ENCODE assay signal across 9 cellular contexts in the genomic region with DNA sequence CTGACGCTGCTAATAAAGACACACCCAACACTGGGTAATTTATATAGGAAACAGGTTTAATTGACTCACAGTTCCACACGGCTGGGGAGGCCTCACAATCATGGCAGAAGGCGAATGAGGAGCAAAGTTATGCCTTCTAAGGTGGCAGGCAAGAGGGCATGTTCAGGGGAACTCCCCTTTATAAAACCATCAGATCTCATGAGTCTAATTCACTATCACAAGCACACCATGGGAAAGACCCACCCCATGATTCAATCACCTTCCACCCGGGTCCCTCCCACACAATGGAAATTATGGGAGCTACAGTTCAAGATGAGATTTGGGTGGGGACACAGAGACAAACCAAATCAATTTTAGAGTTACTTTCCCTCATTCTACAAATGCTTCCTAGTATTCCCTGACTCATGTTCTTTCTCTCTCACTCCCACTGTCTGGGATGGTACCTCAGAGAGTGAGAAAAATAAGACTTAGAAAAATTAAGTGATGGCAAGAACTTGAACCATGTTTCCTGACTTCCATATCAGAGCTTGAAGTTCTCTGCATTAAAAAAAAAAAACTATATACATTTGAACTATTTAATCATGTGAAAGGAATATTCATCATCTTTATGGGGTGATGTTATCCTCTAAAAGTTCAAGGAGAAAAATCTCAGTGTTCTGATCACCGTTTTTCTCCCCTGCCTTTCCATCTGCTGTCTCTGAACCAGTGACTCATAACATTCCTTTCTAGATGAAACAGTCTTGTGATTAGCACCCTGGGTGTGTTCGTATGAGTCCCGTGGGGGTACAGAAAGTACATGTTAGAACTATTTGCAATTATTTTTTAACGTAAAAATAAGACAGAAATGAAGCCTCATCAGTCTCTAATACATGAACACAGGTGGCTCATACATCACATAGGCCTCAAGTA.
DNase-seq lines count a peak whose midpoint lies in the region; ATAC-seq and TF ChIP-seq lines count a peak whose summit lies in the region.
"Had no signal": no experiment of that assay in that cellular context is flagged by ENCODE, and none has a peak within 500 bp of the region (broad histone marks: within the 10 kb centered on the region; RNA-seq: fewer than 3 reads in every experiment).

No MANE protein-coding gene starts in this region.

- H3K4me3 ChIP-seq in SJCRH30: no peak overlapping the region
- H3K4me3 ChIP-seq in osteoblast (ENCODE audit: insufficient read depth, low read length): no peak overlapping the region
- no peak overlapping the region for H3K4me3 ChIP-seq in suprapubic skin
- H3K4me3 ChIP-seq: right lobe of liver had no signal

- DNase-seq in SJCRH30 (no peak), osteoblast (ENCODE audit: insufficient read length, low spot score, missing footprints) (peak; percentile 31), suprapubic skin (ENCODE audit: low spot score in 2 of 2) (no peak), cerebellar nuclear complex (lab: John Stamatoyannopoulos, UW) (no peak), COLO668 (lab: John Stamatoyannopoulos, UW; ENCODE audit: unreplicated experiment) (no peak)
- DNase-seq in NK-92 treated with Interleukin-12 subunit alpha and Interleukin-12 subunit beta, amount 100 ng/mL, for 24 hours (lab: John Stamatoyannopoulos, UW): no peak
- DNase-seq: right lobe of liver had no signal

- H4K20me1 ChIP-seq in osteoblast (ENCODE audit: insufficient read depth, low read length): no peaks in the 10 kb centered on the region

- H3K27me3 ChIP-seq in SJCRH30: no peaks in the 10 kb centered on the region
- no peaks in the 10 kb centered on the region for H3K27me3 ChIP-seq in osteoblast (ENCODE audit: insufficient read depth, low read length)
- H3K27me3 ChIP-seq in suprapubic skin: no peaks in the 10 kb centered on the region
- H3K27me3 ChIP-seq: right lobe of liver had no signal

- H3K4me1 ChIP-seq in SJCRH30: peaks cover 30% of the 10 kb centered on the region
- peaks cover 7% of the 10 kb centered on the region for H3K4me1 ChIP-seq in osteoblast (ENCODE audit: insufficient read depth, low read length)
- no peaks in the 10 kb centered on the region for H3K4me1 ChIP-seq in suprapubic skin
- H3K4me1 ChIP-seq: right lobe of liver had no signal

- H3K36me3 ChIP-seq in SJCRH30 (no peaks in the 10 kb centered on the region), osteoblast (ENCODE audit: insufficient read depth, low read length) (no peaks in the 10 kb centered on the region), suprapubic skin (peaks cover 3% of the 10 kb centered on the region)
- H3K36me3 ChIP-seq: right lobe of liver had no signal

- peak overlapping the region; percentile 71 for H3K27ac ChIP-seq in SJCRH30
- no peak overlapping the region for H3K27ac ChIP-seq in osteoblast (ENCODE audit: low read depth, low read length)
- no peak overlapping the region for H3K27ac ChIP-seq in suprapubic skin
- H3K27ac ChIP-seq: right lobe of liver had no signal

- H3K9me3 ChIP-seq in SJCRH30 (replicated peaks): no peaks in the 10 kb centered on the region
- H3K9me3 ChIP-seq in osteoblast (ENCODE audit: low read depth, low read length): no peaks in the 10 kb centered on the region
- no peaks in the 10 kb centered on the region for H3K9me3 ChIP-seq in suprapubic skin
- H3K9me3 ChIP-seq: right lobe of liver had no signal

- H3K4me2 ChIP-seq in osteoblast (ENCODE audit: insufficient read depth, low read length): peak overlapping the region; percentile 48

- WGBS in suprapubic skin: 52% methylated on average over 8 of the region's 8 CpGs

- TF ChIP-seq POLR2A in suprapubic skin (IDR thresholded peaks at IDR 0.05): no peak

- peak overlapping the region; percentile 59 for H2AFZ ChIP-seq in osteoblast (ENCODE audit: low read length)

- no peak for TF ChIP-seq CTCF in osteoblast (IDR thresholded peaks at IDR 0.05; ENCODE audit: extremely low read depth, low read depth, low read length)
- no peak for TF ChIP-seq CTCF in suprapubic skin (IDR thresholded peaks at IDR 0.05)

- H3K79me2 ChIP-seq in osteoblast (ENCODE audit: insufficient read depth, low read length): no peaks in the 10 kb centered on the region

- ATAC-seq in GM18868 (IDR thresholded peaks at IDR 0.05; ENCODE audit: unreplicated experiment): peak; percentile 99
- ATAC-seq in HG02798 (IDR thresholded peaks at IDR 0.05; ENCODE audit: poor library complexity, unreplicated experiment): peak; percentile 78
- ATAC-seq: right lobe of liver had no signal

- TF ChIP-seq EP300 in suprapubic skin (IDR thresholded peaks at IDR 0.05): no peak
